1 cellular context compared by ENCODE assay signal in genomic region chr1:79974659-79975058, GRCh38.
TF ChIP-seq lines count a peak whose summit lies in the region.

No MANE protein-coding gene starts in this region.

TF ChIP-seq in H1, 55 proteins besides CTCF, POLR2A, EP300 and RAD21 (continued from another document):
- TF ChIP-seq CREB1 (IDR thresholded peaks at IDR 0.05), result no peak
- TF ChIP-seq HDAC2 (IDR thresholded peaks at IDR 0.05; ENCODE audit: borderline replicate concordance in 1 of 2, low read depth in 2 of 2, low read length in 2 of 2), result no peak
- TF ChIP-seq TEAD4 (IDR thresholded peaks at IDR 0.05; ENCODE audit: low read depth, low read length), result no peak
- TF ChIP-seq SIN3A (conservative IDR thresholded peaks at IDR 0.05 in 1 of 2, IDR thresholded peaks at IDR 0.05 in 1 of 2; ENCODE audit: low read depth in 1 of 2, low read length in 2 of 2), result no peak
- no peak for TF ChIP-seq BACH1 (IDR thresholded peaks at IDR 0.05; ENCODE audit: low read length)
- TF ChIP-seq GABPA (IDR thresholded peaks at IDR 0.05; ENCODE audit: borderline replicate concordance, insufficient read depth, low read length), result no peak
- no peak for TF ChIP-seq ASH2L (IDR thresholded peaks at IDR 0.05; ENCODE audit: low read length)
- TF ChIP-seq EZH2 (IDR thresholded peaks at IDR 0.05; ENCODE audit: low read depth, low read length, severe bottlenecking), result no peak
- TF ChIP-seq CTBP2 (IDR thresholded peaks at IDR 0.05; ENCODE audit: borderline replicate concordance, insufficient read depth, insufficient read length, low read length), result no peak
